In the genomic region with DNA sequence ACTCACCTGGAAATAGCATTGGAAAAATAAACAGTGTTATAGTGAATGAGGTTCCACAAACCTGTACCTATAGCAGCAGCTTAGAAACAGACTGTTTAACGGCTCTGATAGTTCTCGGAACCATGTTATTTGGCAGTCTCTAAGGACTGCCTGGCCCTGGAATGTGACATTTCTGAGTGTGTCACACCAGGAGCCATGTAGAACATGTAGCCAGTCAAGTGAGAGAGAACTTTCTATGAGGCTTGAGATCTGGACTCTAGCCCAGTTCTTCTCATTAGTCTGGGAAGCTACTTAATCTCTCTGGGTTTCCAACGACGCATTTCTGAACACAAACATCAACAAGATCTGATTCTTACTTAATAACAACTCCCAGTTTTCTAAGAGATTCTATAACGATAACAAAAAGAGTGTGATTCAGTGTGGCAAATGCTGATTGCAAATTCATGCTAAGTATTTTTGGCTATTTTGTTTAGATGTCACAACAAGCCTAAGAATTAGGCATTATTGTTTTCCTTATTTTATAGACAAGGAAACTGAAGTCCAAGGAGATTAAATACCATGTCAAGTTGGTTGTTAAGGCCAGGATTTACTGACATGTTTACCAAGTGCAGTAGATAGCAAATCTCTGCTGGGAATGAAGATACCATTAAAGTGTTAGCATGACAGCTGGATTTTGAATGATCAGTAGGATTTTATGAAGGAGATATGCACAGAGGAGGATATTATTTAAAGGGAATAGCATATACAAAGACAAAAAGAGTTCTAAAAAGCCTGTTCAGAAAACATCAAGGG, we compare ENCODE assay signal across 9 cellular contexts. TPM values are rescaled to one million over a fixed set of nuclear protein-coding genes. Genes with fewer than 3 reads are reported as not detected.
A peak's percentile ranks its signal among the peaks of the same experiment; 100 is the strongest.
DNase-seq lines count a peak whose midpoint lies in the region; ATAC-seq and TF ChIP-seq lines count a peak whose summit lies in the region.
"Had no signal": no experiment of that assay in that cellular context is flagged by ENCODE, and none has a peak within 500 bp of the region (broad histone marks: within the 10 kb centered on the region; RNA-seq: fewer than 3 reads in every experiment).

No MANE protein-coding gene starts in this region.

- no peak overlapping the region for H3K4me2 ChIP-seq in Karpas-422 (ENCODE audit: low read depth, low read length, poor library complexity, severe bottlenecking)

- in situ Hi-C loops in Caki2 (cut with HindIII; ENCODE audit: low pct_unique_long_range_greater_than_20kb, low sequenced_read_pairs): no loop called here

- H3K4me3 Mint-ChIP-seq in T-helper 17 cell: no peak overlapping the region
- H3K4me3 Mint-ChIP-seq in progenitor cell of endocrine pancreas (ENCODE audit: low read depth): no peak overlapping the region

- H3K27me3 Mint-ChIP-seq in T-helper 17 cell: no peaks in the 10 kb centered on the region
- no peaks in the 10 kb centered on the region for H3K27me3 Mint-ChIP-seq in progenitor cell of endocrine pancreas

- DNase-seq in Caki2 (ENCODE audit: low read depth) (peak; percentile 72), T-helper 17 cell (no peak), foreskin keratinocyte (peak in 1 of 2 donors; percentile 38), progenitor cell of endocrine pancreas (ENCODE audit: low spot score, unreplicated experiment) (no peak), Karpas-422 (no peak), OCI-M1 (lab: John Stamatoyannopoulos, UW) (no peak)
- no peak for DNase-seq in activated CD8-positive, alpha-beta memory T cell treated with anti-CD3 and anti-CD28 coated beads, Interleukin-2, amount 50 U/mL, for 4 hours
- DNase-seq: activated T-cell treated with anti-CD3 and anti-CD28 coated beads, Interleukin-2, amount 50 U/mL, for 1 hour had no signal

- no peak overlapping the region for H3K9ac ChIP-seq in Karpas-422 (ENCODE audit: low read length)

- H3K36me3 ChIP-seq in Karpas-422 (ENCODE audit: insufficient read depth, low read length): 0 out of 2 replicates have a peak, but pooled peaks cover 2% of the 10 kb centered on the region

- peaks cover 51% of the 10 kb centered on the region for H3K4me1 Mint-ChIP-seq in T-helper 17 cell
- H3K4me1 Mint-ChIP-seq in progenitor cell of endocrine pancreas (ENCODE audit: low read depth): peaks cover 28% of the 10 kb centered on the region

- H3K36me3 Mint-ChIP-seq in T-helper 17 cell (ENCODE audit: low read depth) (peaks cover 13% of the 10 kb centered on the region), progenitor cell of endocrine pancreas (ENCODE audit: insufficient read depth) (no peaks in the 10 kb centered on the region)

- H3K9me3 ChIP-seq in T-helper 17 cell (ENCODE audit: control insufficient read depth, low read length, poor library complexity, severe bottlenecking): no peaks in the 10 kb centered on the region
- H3K9me3 ChIP-seq in Karpas-422 (ENCODE audit: low read length): no peaks in the 10 kb centered on the region

- ATAC-seq in T-helper 17 cell (no peak), foreskin keratinocyte (no peak), GM21515 (IDR thresholded peaks at IDR 0.05; ENCODE audit: unreplicated experiment) (no peak)

- no peaks in the 10 kb centered on the region for H4K20me1 ChIP-seq in Karpas-422 (ENCODE audit: insufficient read depth, low read depth, low read length)

- H3K4me3 ChIP-seq in Karpas-422 (ENCODE audit: low read length): no peak overlapping the region

- H3K79me2 ChIP-seq in Karpas-422 (ENCODE audit: low read length): peaks cover 93% of the 10 kb centered on the region

- H3K27ac Mint-ChIP-seq in T-helper 17 cell (peak overlapping the region; percentile 100), progenitor cell of endocrine pancreas (peak overlapping the region; percentile 38)

- no peaks in the 10 kb centered on the region for H3K9me3 Mint-ChIP-seq in progenitor cell of endocrine pancreas (ENCODE audit: low read depth)

- no peak for TF ChIP-seq CTCF in foreskin keratinocyte (conservative IDR thresholded peaks at IDR 0.05)
- no peak for TF ChIP-seq CTCF in progenitor cell of endocrine pancreas (IDR thresholded peaks at IDR 0.05; ENCODE audit: unreplicated experiment)

- H3K27me3 ChIP-seq in foreskin keratinocyte (no peaks in the 10 kb centered on the region), Karpas-422 (ENCODE audit: low read length) (no peaks in the 10 kb centered on the region)

- H2AFZ ChIP-seq in Karpas-422 (ENCODE audit: low read length): no peak overlapping the region

- no peaks in the 10 kb centered on the region for H3K9me2 ChIP-seq in Karpas-422 (replicated peaks; ENCODE audit: insufficient read depth, low read length)

- H3K4me1 ChIP-seq in foreskin keratinocyte: peaks cover 9% of the 10 kb centered on the region
- H3K4me1 ChIP-seq in Karpas-422 (ENCODE audit: low read length): peaks cover 68% of the 10 kb centered on the region

- peak overlapping the region; percentile 94 for H3K27ac ChIP-seq in foreskin keratinocyte
- H3K27ac ChIP-seq in Karpas-422 (ENCODE audit: low read length): no peak overlapping the region

RNA-seq across cellular contexts. Expression of a gene that starts 47.2 kb away (rescaled TPM):
- total RNA-seq in Caki2 (2014; rRNA removed; shearing (Covaris generic); ENCODE audit: low replicate concordance): 5.8 and 7.4 TPM in 2 replicates
- total RNA-seq in T-helper 17 cell (10 to 100 TPM; 73.9 to 77.1 TPM), foreskin keratinocyte (not detected in 2 replicates), progenitor cell of endocrine pancreas (0.24 and 0.38 TPM in 2 replicates)
- polyA plus RNA-seq in foreskin keratinocyte: not detected in 2 replicates
- total RNA-seq in Karpas-422 (2014; rRNA removed; shearing (Covaris generic); ENCODE audit: low replicate concordance): 22.7 and 34.7 TPM in 2 replicates
